ENCODE assay signal across 27 cellular contexts in genomic region chr15:94028121-94028520, GRCh38.
"Had no signal": no experiment of that assay in that cellular context is flagged by ENCODE, and none has a peak within 500 bp of the region (broad histone marks: within the 10 kb centered on the region; RNA-seq: fewer than 3 reads in every experiment).

No MANE protein-coding gene starts in this region.

- H3K4me1 ChIP-seq: pancreas, prostate gland, right lobe of liver, spleen, thyroid gland, tibial nerve, upper lobe of right lung had no signal

- H3K9me3 ChIP-seq: neutrophil, pancreas, prostate gland, right lobe of liver, spleen, thoracic aorta, thyroid gland, tibial nerve, upper lobe of right lung, uterus had no signal

- H3K27me3 Mint-ChIP-seq: type B pancreatic cell had no signal

- H3K36me3 Mint-ChIP-seq: naive thymus-derived CD4-positive, alpha-beta T cell; natural killer cell; stimulated activated memory B cell treated with anti-CD40 and anti-IgM and Interleukin-4, amounts not matched to agents 10 μg/mL and 1 μg/mL and 100 μg/mL, for 72 hours; type B pancreatic cell had no signal

- H3K4me3 Mint-ChIP-seq: naive thymus-derived CD4-positive, alpha-beta T cell; natural killer cell; nephron; stimulated activated memory B cell treated with anti-CD40 and anti-IgM and Interleukin-4, amounts not matched to agents 10 μg/mL and 1 μg/mL and 100 μg/mL, for 72 hours; stimulated activated naive CD8-positive, alpha-beta T cell treated with anti-CD3 and anti-CD28 coated beads, Interleukin-15, amount 100 ng/mL, for 72 hours; type B pancreatic cell had no signal

- H3K4me2 ChIP-seq: smooth muscle cell had no signal

- DNase-seq: naive thymus-derived CD4-positive, alpha-beta T cell; natural killer cell; nucleus accumbens; pancreas; right cardiac atrium; right lobe of liver; spleen; stimulated activated CD4-positive, alpha-beta T cell treated with anti-CD3 and anti-CD28 coated beads, Interleukin-12 subunit alpha, Interleukin-12 subunit beta, amount 100 ng/mL, for 4 hours; stimulated activated CD4-positive, alpha-beta T cell treated with anti-CD3 and anti-CD28 coated beads, Interleukin-1b, Interleukin-23, amount 100 ng/mL, for 48 hours; stimulated activated CD4-positive, alpha-beta T cell treated with anti-CD3 and anti-CD28 coated beads, Interleukin-4, amount 100 ng/mL, for 1 hour; stimulated activated CD4-positive, alpha-beta T cell treated with anti-CD3 and anti-CD28 coated beads, Interleukin-4, amount 100 ng/mL, for 4 hours; stimulated activated CD8-positive, alpha-beta memory T cell treated with anti-CD3 and anti-CD28 coated beads, Interleukin-4, amount 100 ng/mL, for 48 hours; stimulated activated naive CD4-positive, alpha-beta T cell; stimulated activated naive CD8-positive, alpha-beta T cell treated with anti-CD3 and anti-CD28 coated beads, Interleukin-15, amount 100 ng/mL, for 72 hours; stimulated activated naive CD8-positive, alpha-beta T cell treated with anti-CD3 and anti-CD28 coated beads, Interleukin-15, Interleukin-2, amounts not matched to agents 100 U/mL and 50 U/mL, for 24 hours; thyroid gland; upper lobe of right lung; uterus had no signal

- H3K4me1 Mint-ChIP-seq: naive thymus-derived CD4-positive, alpha-beta T cell; natural killer cell; stimulated activated memory B cell treated with anti-CD40 and anti-IgM and Interleukin-4, amounts not matched to agents 10 μg/mL and 1 μg/mL and 100 μg/mL, for 72 hours; stimulated activated naive CD8-positive, alpha-beta T cell treated with anti-CD3 and anti-CD28 coated beads, Interleukin-15, amount 100 ng/mL, for 72 hours had no signal

- H3K27me3 ChIP-seq: right lobe of liver, thyroid gland, tibial nerve, upper lobe of right lung, uterus had no signal

- H3K27ac Mint-ChIP-seq: naive thymus-derived CD4-positive, alpha-beta T cell; natural killer cell; stimulated activated memory B cell treated with anti-CD40 and anti-IgM and Interleukin-4, amounts not matched to agents 10 μg/mL and 1 μg/mL and 100 μg/mL, for 72 hours; stimulated activated naive CD8-positive, alpha-beta T cell treated with anti-CD3 and anti-CD28 coated beads, Interleukin-15, amount 100 ng/mL, for 72 hours; type B pancreatic cell had no signal

- H3K36me3 ChIP-seq: neutrophil, pancreas, prostate gland, right lobe of liver, spleen, thoracic aorta, thyroid gland, tibial nerve, upper lobe of right lung, uterus had no signal

- ATAC-seq: naive thymus-derived CD4-positive, alpha-beta T cell; natural killer cell; pancreas; right cardiac atrium; right lobe of liver; stimulated activated memory B cell treated with anti-CD40 and anti-IgM and Interleukin-4, amounts not matched to agents 10 μg/mL and 1 μg/mL and 100 μg/mL, for 72 hours; stimulated activated naive CD8-positive, alpha-beta T cell treated with anti-CD3 and anti-CD28 coated beads, Interleukin-15, amount 100 ng/mL, for 72 hours; stimulated activated naive CD8-positive, alpha-beta T cell treated with anti-CD3 and anti-CD28 coated beads, Interleukin-15, Interleukin-2, amounts not matched to agents 100 U/mL and 50 U/mL, for 24 hours; upper lobe of right lung had no signal

- H3K4me3 ChIP-seq: pancreas, prostate gland, right lobe of liver, skin epidermis, smooth muscle cell, spleen, thoracic aorta, thyroid gland, tibial nerve, upper lobe of right lung, uterus had no signal

- FAIRE-seq: pancreas had no signal

- H3K27ac ChIP-seq: neutrophil, pancreas, prostate gland, right lobe of liver, spleen, thoracic aorta, thyroid gland, tibial nerve, upper lobe of right lung had no signal

- H3K9me3 Mint-ChIP-seq: natural killer cell; nephron; stimulated activated memory B cell treated with anti-CD40 and anti-IgM and Interleukin-4, amounts not matched to agents 10 μg/mL and 1 μg/mL and 100 μg/mL, for 72 hours; stimulated activated naive CD8-positive, alpha-beta T cell treated with anti-CD3 and anti-CD28 coated beads, Interleukin-15, amount 100 ng/mL, for 72 hours; type B pancreatic cell had no signal
